ENCODE assay signal across 7 cellular contexts in genomic region chr1:30749691-30750583, GRCh38. TPM values are rescaled to one million over a fixed set of nuclear protein-coding genes. Genes with fewer than 3 reads are reported as not detected.
A peak's percentile ranks its signal among the peaks of the same experiment; 100 is the strongest.
DNase-seq lines count a peak whose midpoint lies in the region; ATAC-seq lines count a peak whose summit lies in the region.

No MANE protein-coding gene starts in this region.

- ATAC-seq in HG03354 (IDR thresholded peaks at IDR 0.05; ENCODE audit: poor library complexity, severe bottlenecking, unreplicated experiment): peak; percentile 30
- peak; percentile 79 for ATAC-seq in effector memory CD8-positive, alpha-beta T cell (replicated peaks)
- ATAC-seq in HG03039 (IDR thresholded peaks at IDR 0.05; ENCODE audit: unreplicated experiment): no peak

- H3K4me3 Mint-ChIP-seq in activated CD4-positive, alpha-beta memory T cell treated with anti-CD3 and anti-CD28 coated beads for 36 hours: peak overlapping the region; percentile 68
- peak overlapping the region; percentile 99 for H3K4me3 Mint-ChIP-seq in effector memory CD8-positive, alpha-beta T cell

- intact Hi-C loops in activated CD4-positive, alpha-beta memory T cell treated with anti-CD3 and anti-CD28 coated beads for 36 hours (cut with micrococcal nuclease): loop anchor here (10.0 kb wide), 1 partner anchor 1185 kb away; the partner anchor contains the start of gene PTP4A2

- peak; percentile 83 for DNase-seq in activated CD4-positive, alpha-beta memory T cell treated with anti-CD3 and anti-CD28 coated beads for 36 hours
- peak; percentile 73 to 76 (median 74) for DNase-seq in effector memory CD8-positive, alpha-beta T cell
- DNase-seq in NCI-H1436 treated with DMSO at 0.1 percent for 48 hours (lab: John Stamatoyannopoulos, UW) (no peak), T1000 (lab: John Stamatoyannopoulos, UW) (no peak)

- peak overlapping the region; percentile 98 for H3K27ac ChIP-seq in temporal lobe (ENCODE audit: low read depth, low read length)

- H3K27ac Mint-ChIP-seq in activated CD4-positive, alpha-beta memory T cell treated with anti-CD3 and anti-CD28 coated beads for 36 hours: peak overlapping the region; percentile 96
- H3K27ac Mint-ChIP-seq in effector memory CD8-positive, alpha-beta T cell: peak overlapping the region; percentile 99

- peaks cover 22% of the 10 kb centered on the region for H3K36me3 Mint-ChIP-seq in activated CD4-positive, alpha-beta memory T cell treated with anti-CD3 and anti-CD28 coated beads for 36 hours
- peaks cover 95% of the 10 kb centered on the region for H3K36me3 Mint-ChIP-seq in effector memory CD8-positive, alpha-beta T cell (ENCODE audit: insufficient read depth)

- CTCF ChIA-PET in activated CD4-positive, alpha-beta memory T cell treated with anti-CD3 and anti-CD28 coated beads for 36 hours (lab: Charles Lee): interaction anchor here (0.7 to 9.6 kb wide), 7 partner anchors 9 to 1568 kb away, joined by 3 to 63 read pairs (median 5); partner anchors contain the start of gene SRSF4

- peaks cover 97% of the 10 kb centered on the region for H3K4me1 Mint-ChIP-seq in activated CD4-positive, alpha-beta memory T cell treated with anti-CD3 and anti-CD28 coated beads for 36 hours (ENCODE audit: low read depth)
- peaks cover 90 to 94% of the 10 kb centered on the region in 2 donors for H3K4me1 Mint-ChIP-seq in effector memory CD8-positive, alpha-beta T cell (ENCODE audit: low read depth in 2 of 2)

- H3K27me3 Mint-ChIP-seq in activated CD4-positive, alpha-beta memory T cell treated with anti-CD3 and anti-CD28 coated beads for 36 hours: no peaks in the 10 kb centered on the region
- H3K27me3 Mint-ChIP-seq in effector memory CD8-positive, alpha-beta T cell: no peaks in the 10 kb centered on the region

- H3K9me3 Mint-ChIP-seq in activated CD4-positive, alpha-beta memory T cell treated with anti-CD3 and anti-CD28 coated beads for 36 hours: no peaks in the 10 kb centered on the region
- no peaks in the 10 kb centered on the region for H3K9me3 Mint-ChIP-seq in effector memory CD8-positive, alpha-beta T cell

- POLR2A ChIA-PET in activated CD4-positive, alpha-beta memory T cell treated with anti-CD3 and anti-CD28 coated beads for 36 hours (lab: Charles Lee): interaction anchor here (1.2 to 3.3 kb wide), 4 partner anchors 8 to 23 kb away, joined by 3 to 29 read pairs (median 4); partner anchors contain the start of gene LAPTM5

RNA-seq across cellular contexts. Expression of gene LAPTM5, which starts 7.6 kb away (rescaled TPM):
- total RNA-seq in activated CD4-positive, alpha-beta memory T cell treated with anti-CD3 and anti-CD28 coated beads for 36 hours: 100 to 1,000 TPM; 190 to 196 TPM
- total RNA-seq in temporal lobe: 3.9 TPM

RNA-seq across cellular contexts. Expression of gene MATN1, which starts 26.6 kb away (rescaled TPM):
- total RNA-seq in activated CD4-positive, alpha-beta memory T cell treated with anti-CD3 and anti-CD28 coated beads for 36 hours: under 1 TPM in 1 of 2 experiments, not detected in 1; 0.34 TPM
- total RNA-seq in temporal lobe: under 0.01 TPM

Comparison
In these comparisons a context has a peak if more than half of its experiments do, and no peak if none do; other contexts are left out.
1. DNase-seq: peak in activated CD4-positive, alpha-beta memory T cell treated with anti-CD3 and anti-CD28 coated beads for 36 hours (single experiment) and effector memory CD8-positive, alpha-beta T cell (3 of 3); none in NCI-H1436 treated with DMSO at 0.1 percent for 48 hours (single experiment) and T1000 (single experiment).
2. RNA of gene LAPTM5, which starts 7.6 kb away (total RNA-seq): 190 to 196 TPM in activated CD4-positive, alpha-beta memory T cell treated with anti-CD3 and anti-CD28 coated beads for 36 hours; 3.9 TPM in temporal lobe (single experiment); every median in the first group is over 10 times any median in the second.